In the genomic region with DNA sequence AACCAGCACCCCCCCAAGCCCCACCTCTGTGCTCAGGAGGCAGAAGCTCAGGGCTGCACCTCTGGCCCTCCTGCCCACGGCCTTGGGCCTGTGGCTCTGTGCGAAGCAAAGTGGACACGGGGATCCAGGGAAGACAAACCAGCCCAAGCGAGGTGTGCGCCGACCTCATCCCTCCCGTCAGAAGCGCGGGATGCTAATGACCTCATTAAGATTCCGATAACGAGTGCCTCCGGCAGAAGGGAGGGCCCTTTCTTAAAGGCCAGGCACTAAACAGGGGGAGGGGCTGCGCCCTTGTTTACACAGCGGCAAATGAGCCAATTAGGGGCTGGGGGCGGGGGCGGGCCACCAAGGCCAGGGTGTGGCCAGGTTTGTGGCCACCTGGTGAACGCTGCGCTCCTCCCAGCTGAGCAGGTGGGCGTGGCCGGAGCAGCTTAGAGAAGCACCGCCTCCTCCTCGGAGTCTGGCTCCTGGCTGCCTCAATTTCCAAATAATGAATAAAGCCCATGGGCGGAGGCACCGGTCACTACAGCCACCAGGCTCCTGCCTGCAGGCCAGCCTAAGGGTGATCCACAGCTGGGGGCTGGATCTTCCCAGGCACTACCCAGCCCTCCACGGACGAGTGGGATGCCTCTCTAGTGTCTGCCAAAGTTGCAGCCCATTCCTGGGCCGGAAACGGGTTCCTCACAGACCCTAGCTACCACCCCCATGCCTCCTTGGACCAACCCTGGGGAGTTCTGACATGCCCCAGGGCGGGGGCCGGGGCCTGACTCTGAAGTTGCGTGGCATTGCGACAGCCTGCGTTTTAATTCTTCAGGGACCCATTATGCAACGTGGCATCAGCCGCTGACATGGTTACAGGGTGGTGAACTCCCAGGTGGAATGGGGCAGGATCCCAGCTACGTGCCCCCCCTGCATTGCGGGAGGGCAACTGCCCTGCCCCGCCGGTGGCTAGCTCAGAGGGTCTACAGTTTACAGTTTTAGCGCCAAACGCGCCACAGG, we compare ENCODE assay signal across 1 cellular context.
TF ChIP-seq lines count a peak whose summit lies in the region.

No MANE protein-coding gene starts in this region.

TF ChIP-seq in HEK293, 187 proteins besides CTCF, POLR2A, EP300 and RAD21 (continued from another document):
- TF ChIP-seq, protein P1, sequence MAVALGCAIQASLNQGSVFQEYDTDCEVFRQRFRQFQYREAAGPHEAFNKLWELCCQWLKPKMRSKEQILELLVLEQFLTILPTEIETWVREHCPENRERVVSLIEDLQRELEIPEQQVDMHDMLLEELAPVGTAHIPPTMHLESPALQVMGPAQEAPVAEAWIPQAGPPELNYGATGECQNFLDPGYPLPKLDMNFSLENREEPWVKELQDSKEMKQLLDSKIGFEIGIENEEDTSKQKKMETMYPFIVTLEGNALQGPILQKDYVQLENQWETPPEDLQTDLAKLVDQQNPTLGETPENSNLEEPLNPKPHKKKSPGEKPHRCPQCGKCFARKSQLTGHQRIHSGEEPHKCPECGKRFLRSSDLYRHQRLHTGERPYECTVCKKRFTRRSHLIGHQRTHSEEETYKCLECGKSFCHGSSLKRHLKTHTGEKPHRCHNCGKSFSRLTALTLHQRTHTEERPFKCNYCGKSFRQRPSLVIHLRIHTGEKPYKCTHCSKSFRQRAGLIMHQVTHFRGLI (tag by site-specific recombination; IDR thresholded peaks at IDR 0.05), result no peak
- TF ChIP-seq ZNF184 (tag by site-specific recombination; IDR thresholded peaks at IDR 0.05) (no peak), ZNF324 (tag by site-specific recombination; IDR thresholded peaks at IDR 0.05) (no peak), ZBTB8A (tag by site-specific recombination; IDR thresholded peaks at IDR 0.05) (peak; percentile 40; the same call in 1 of the 2 replicates), ZIC2 (tag by site-specific recombination; IDR thresholded peaks at IDR 0.05) (0 out of 2 replicates have a peak, but pooled peaks have one; percentile 20), ZNF830 (tag by site-specific recombination; IDR thresholded peaks at IDR 0.05; ENCODE audit: low read depth) (no peak), ZNF37A (tag by site-specific recombination; IDR thresholded peaks at IDR 0.05) (no peak), ZNF549 (tag by site-specific recombination; IDR thresholded peaks at IDR 0.05) (no peak), HOXD13 (CRISPR knock-in tag; IDR thresholded peaks at IDR 0.05; ENCODE audit: borderline replicate concordance) (no peak), ZNF292 (tag by site-specific recombination; IDR thresholded peaks at IDR 0.05; ENCODE audit: borderline replicate concordance, low read depth) (no peak), ZNF777 (tag by site-specific recombination; IDR thresholded peaks at IDR 0.05; ENCODE audit: borderline replicate concordance) (no peak), ZEB2 (tag by site-specific recombination; IDR thresholded peaks at IDR 0.05) (peak; percentile 52)
- TF ChIP-seq, protein P2, sequence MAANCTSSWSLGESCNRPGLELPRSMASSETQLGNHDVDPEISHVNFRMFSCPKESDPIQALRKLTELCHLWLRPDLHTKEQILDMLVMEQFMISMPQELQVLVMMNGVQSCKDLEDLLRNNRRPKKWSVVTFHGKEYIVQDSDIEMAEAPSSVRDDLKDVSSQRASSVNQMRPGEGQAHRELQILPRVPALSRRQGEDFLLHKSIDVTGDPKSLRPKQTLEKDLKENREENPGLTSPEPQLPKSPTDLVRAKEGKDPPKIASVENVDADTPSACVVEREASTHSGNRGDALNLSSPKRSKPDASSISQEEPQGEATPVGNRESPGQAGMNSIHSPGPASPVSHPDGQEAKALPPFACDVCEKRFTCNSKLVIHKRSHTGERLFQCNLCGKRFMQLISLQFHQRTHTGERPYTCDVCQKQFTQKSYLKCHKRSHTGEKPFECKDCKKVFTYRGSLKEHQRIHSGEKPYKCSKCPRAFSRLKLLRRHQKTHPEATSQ (tag by site-specific recombination; IDR thresholded peaks at IDR 0.05), result no peak
- TF ChIP-seq, protein P3, sequence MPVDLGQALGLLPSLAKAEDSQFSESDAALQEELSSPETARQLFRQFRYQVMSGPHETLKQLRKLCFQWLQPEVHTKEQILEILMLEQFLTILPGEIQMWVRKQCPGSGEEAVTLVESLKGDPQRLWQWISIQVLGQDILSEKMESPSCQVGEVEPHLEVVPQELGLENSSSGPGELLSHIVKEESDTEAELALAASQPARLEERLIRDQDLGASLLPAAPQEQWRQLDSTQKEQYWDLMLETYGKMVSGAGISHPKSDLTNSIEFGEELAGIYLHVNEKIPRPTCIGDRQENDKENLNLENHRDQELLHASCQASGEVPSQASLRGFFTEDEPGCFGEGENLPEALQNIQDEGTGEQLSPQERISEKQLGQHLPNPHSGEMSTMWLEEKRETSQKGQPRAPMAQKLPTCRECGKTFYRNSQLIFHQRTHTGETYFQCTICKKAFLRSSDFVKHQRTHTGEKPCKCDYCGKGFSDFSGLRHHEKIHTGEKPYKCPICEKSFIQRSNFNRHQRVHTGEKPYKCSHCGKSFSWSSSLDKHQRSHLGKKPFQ (tag by site-specific recombination; IDR thresholded peaks at IDR 0.05), result no peak
- TF ChIP-seq, protein P4, sequence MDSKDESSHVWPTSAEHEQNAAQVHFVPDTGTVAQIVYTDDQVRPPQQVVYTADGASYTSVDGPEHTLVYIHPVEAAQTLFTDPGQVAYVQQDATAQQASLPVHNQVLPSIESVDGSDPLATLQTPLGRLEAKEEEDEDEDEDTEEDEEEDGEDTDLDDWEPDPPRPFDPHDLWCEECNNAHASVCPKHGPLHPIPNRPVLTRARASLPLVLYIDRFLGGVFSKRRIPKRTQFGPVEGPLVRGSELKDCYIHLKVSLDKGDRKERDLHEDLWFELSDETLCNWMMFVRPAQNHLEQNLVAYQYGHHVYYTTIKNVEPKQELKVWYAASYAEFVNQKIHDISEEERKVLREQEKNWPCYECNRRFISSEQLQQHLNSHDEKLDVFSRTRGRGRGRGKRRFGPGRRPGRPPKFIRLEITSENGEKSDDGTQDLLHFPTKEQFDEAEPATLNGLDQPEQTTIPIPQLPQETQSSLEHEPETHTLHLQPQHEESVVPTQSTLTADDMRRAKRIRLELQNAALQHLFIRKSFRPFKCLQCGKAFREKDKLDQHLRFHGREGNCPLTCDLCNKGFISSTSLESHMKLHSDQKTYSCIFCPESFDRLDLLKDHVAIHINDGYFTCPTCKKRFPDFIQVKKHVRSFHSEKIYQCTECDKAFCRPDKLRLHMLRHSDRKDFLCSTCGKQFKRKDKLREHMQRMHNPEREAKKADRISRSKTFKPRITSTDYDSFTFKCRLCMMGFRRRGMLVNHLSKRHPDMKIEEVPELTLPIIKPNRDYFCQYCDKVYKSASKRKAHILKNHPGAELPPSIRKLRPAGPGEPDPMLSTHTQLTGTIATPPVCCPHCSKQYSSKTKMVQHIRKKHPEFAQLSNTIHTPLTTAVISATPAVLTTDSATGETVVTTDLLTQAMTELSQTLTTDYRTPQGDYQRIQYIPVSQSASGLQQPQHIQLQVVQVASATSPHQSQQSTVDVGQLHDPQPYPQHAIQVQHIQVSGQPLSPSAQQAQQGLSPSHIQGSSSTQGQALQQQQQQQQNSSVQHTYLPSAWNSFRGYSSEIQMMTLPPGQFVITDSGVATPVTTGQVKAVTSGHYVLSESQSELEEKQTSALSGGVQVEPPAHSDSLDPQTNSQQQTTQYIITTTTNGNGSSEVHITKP (tag by site-specific recombination; IDR thresholded peaks at IDR 0.05), result peak; percentile 42
- TF ChIP-seq, protein P5, sequence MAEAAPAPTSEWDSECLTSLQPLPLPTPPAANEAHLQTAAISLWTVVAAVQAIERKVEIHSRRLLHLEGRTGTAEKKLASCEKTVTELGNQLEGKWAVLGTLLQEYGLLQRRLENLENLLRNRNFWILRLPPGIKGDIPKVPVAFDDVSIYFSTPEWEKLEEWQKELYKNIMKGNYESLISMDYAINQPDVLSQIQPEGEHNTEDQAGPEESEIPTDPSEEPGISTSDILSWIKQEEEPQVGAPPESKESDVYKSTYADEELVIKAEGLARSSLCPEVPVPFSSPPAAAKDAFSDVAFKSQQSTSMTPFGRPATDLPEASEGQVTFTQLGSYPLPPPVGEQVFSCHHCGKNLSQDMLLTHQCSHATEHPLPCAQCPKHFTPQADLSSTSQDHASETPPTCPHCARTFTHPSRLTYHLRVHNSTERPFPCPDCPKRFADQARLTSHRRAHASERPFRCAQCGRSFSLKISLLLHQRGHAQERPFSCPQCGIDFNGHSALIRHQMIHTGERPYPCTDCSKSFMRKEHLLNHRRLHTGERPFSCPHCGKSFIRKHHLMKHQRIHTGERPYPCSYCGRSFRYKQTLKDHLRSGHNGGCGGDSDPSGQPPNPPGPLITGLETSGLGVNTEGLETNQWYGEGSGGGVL (tag by site-specific recombination; IDR thresholded peaks at IDR 0.05), result no peak
